Comparison of ENCODE assay signal across 13 cellular contexts in genomic region chr3:193922034-193922774, GRCh38.
"Had no signal": no experiment of that assay in that cellular context is flagged by ENCODE, and none has a peak within 500 bp of the region (broad histone marks: within the 10 kb centered on the region; RNA-seq: fewer than 3 reads in every experiment).

No MANE protein-coding gene starts in this region.

- H3K4me3 Mint-ChIP-seq: mesothelial cell of epicardium; natural killer cell treated with Interleukin-12 subunit alpha and Interleukin-12 subunit beta and Interleukin-15 and Interleukin-18, amount 100 ng/mL, for 72 hours had no signal

- H3K27ac ChIP-seq: epithelial cell of prostate, esophagus muscularis mucosa, gastrocnemius medialis had no signal

- H3K27ac Mint-ChIP-seq: mesothelial cell of epicardium; natural killer cell treated with Interleukin-12 subunit alpha and Interleukin-12 subunit beta and Interleukin-15 and Interleukin-18, amount 100 ng/mL, for 72 hours had no signal

- H3K4me3 ChIP-seq: esophagus muscularis mucosa, gastrocnemius medialis had no signal

- DNase-seq: effector memory CD4-positive, alpha-beta T cell; gastrocnemius medialis; glutamatergic neuron; islet precursor cell; right cardiac atrium; small intestine; stimulated activated CD4-positive, alpha-beta T cell treated with anti-CD3 and anti-CD28 coated beads, Interleukin-12 subunit alpha, Interleukin-12 subunit beta, amount 100 ng/mL, for 4 hours; stimulated activated naive CD4-positive, alpha-beta T cell had no signal

- H3K27me3 ChIP-seq: esophagus muscularis mucosa, gastrocnemius medialis had no signal

- H3K4me1 ChIP-seq: esophagus muscularis mucosa, gastrocnemius medialis had no signal

- ATAC-seq: gastrocnemius medialis; left lobe of liver; natural killer cell treated with Interleukin-12 subunit alpha and Interleukin-12 subunit beta and Interleukin-15 and Interleukin-18, amount 100 ng/mL, for 72 hours; right cardiac atrium had no signal

- H3K9me3 ChIP-seq: gastrocnemius medialis had no signal

- H3K36me3 ChIP-seq: esophagus muscularis mucosa, gastrocnemius medialis had no signal

- H3K36me3 Mint-ChIP-seq: natural killer cell treated with Interleukin-12 subunit alpha and Interleukin-12 subunit beta and Interleukin-15 and Interleukin-18, amount 100 ng/mL, for 72 hours had no signal
